Comparison of ENCODE assay signal across 15 cellular contexts in genomic region chr2:25369439-25369838, GRCh38.
"Had no signal": no experiment of that assay in that cellular context is flagged by ENCODE, and none has a peak within 500 bp of the region (broad histone marks: within the 10 kb centered on the region; RNA-seq: fewer than 3 reads in every experiment).

No MANE protein-coding gene starts in this region.

- H3K4me1 ChIP-seq: ascending aorta, breast epithelium, tibial nerve, vagina had no signal

- H3K36me3 Mint-ChIP-seq: activated CD4-positive, alpha-beta memory T cell treated with anti-CD3 and anti-CD28 coated beads for 36 hours; activated CD8-positive, alpha-beta memory T cell treated with anti-CD3 and anti-CD28 coated beads, Interleukin-2, amount 10 ng/mL, durations not matched to agents 7 days and 5 days had no signal

- H3K27ac ChIP-seq: ascending aorta, breast epithelium, epithelial cell of prostate, tibial nerve, vagina, VCaP had no signal

- H3K36me3 ChIP-seq: ascending aorta, breast epithelium, tibial nerve, vagina had no signal

- H3K9me3 Mint-ChIP-seq: activated CD4-positive, alpha-beta memory T cell treated with anti-CD3 and anti-CD28 coated beads for 36 hours; immature natural killer cell had no signal

- H3K27ac Mint-ChIP-seq: activated CD4-positive, alpha-beta memory T cell treated with anti-CD3 and anti-CD28 coated beads for 36 hours; activated CD4-positive, alpha-beta T cell treated with anti-CD3 and anti-CD28 coated beads for 36 hours; activated CD8-positive, alpha-beta memory T cell treated with anti-CD3 and anti-CD28 coated beads, Interleukin-2, amount 10 ng/mL, durations not matched to agents 7 days and 5 days had no signal

- H3K4me3 ChIP-seq: ascending aorta, breast epithelium, tibial nerve, vagina had no signal

- ATAC-seq: activated CD4-positive, alpha-beta T cell treated with anti-CD3 and anti-CD28 coated beads for 36 hours; activated CD8-positive, alpha-beta memory T cell treated with anti-CD3 and anti-CD28 coated beads, Interleukin-2, amount 10 ng/mL, durations not matched to agents 7 days and 5 days had no signal

- H3K27me3 Mint-ChIP-seq: activated CD4-positive, alpha-beta memory T cell treated with anti-CD3 and anti-CD28 coated beads for 36 hours; activated CD4-positive, alpha-beta T cell treated with anti-CD3 and anti-CD28 coated beads for 36 hours; activated CD8-positive, alpha-beta memory T cell treated with anti-CD3 and anti-CD28 coated beads, Interleukin-2, amount 10 ng/mL, durations not matched to agents 7 days and 5 days had no signal

- H3K27me3 ChIP-seq: ascending aorta, breast epithelium, tibial nerve, vagina had no signal

- DNase-seq: activated CD4-positive, alpha-beta memory T cell treated with anti-CD3 and anti-CD28 coated beads for 36 hours; activated CD8-positive, alpha-beta memory T cell treated with anti-CD3 and anti-CD28 coated beads, Interleukin-2, amount 10 ng/mL, durations not matched to agents 7 days and 5 days; activated T-cell treated with anti-CD3 and anti-CD28 coated beads, Interleukin-2, amount 50 U/mL, for 48 hours; dermis blood vessel endothelial cell; foreskin melanocyte; immature natural killer cell; stimulated activated CD4-positive, alpha-beta T cell treated with anti-CD3 and anti-CD28 coated beads, Interleukin-12 subunit alpha, Interleukin-12 subunit beta, amount 100 ng/mL, for 4 hours; stimulated activated CD4-positive, alpha-beta T cell treated with anti-CD3 and anti-CD28 coated beads, Interleukin-2, amount 100 ng/mL, for 24 hours had no signal

- H3K9me3 ChIP-seq: ascending aorta, breast epithelium, tibial nerve, vagina had no signal

- H3K4me1 Mint-ChIP-seq: activated CD8-positive, alpha-beta memory T cell treated with anti-CD3 and anti-CD28 coated beads, Interleukin-2, amount 10 ng/mL, durations not matched to agents 7 days and 5 days had no signal

- H3K4me3 Mint-ChIP-seq: activated CD4-positive, alpha-beta memory T cell treated with anti-CD3 and anti-CD28 coated beads for 36 hours; activated CD4-positive, alpha-beta T cell treated with anti-CD3 and anti-CD28 coated beads for 36 hours; activated CD8-positive, alpha-beta memory T cell treated with anti-CD3 and anti-CD28 coated beads, Interleukin-2, amount 10 ng/mL, durations not matched to agents 7 days and 5 days; immature natural killer cell had no signal
